ENCODE assay signal across 2 cellular contexts in genomic region chr1:51305371-51305823, GRCh38.
A peak's percentile ranks its signal among the peaks of the same experiment; 100 is the strongest.
TF ChIP-seq lines count a peak whose summit lies in the region.

No MANE protein-coding gene starts in this region.

TF ChIP-seq in GM12878, 131 proteins besides CTCF, POLR2A, EP300 and RAD21:
- TF ChIP-seq IKZF2 (IDR thresholded peaks at IDR 0.05): peak; percentile 17 to 26; a peak in 1 of 4 replicates
- 0 out of 2 replicates have a peak, but pooled peaks have one; percentile 35 for TF ChIP-seq IKZF1 (conservative IDR thresholded peaks at IDR 0.05)
- no peak for TF ChIP-seq ZNF274 (IDR thresholded peaks at IDR 0.05; ENCODE audit: insufficient read depth, insufficient read length)

TF ChIP-seq in liver, 16 proteins besides CTCF, POLR2A, EP300 and RAD21:
- peak; percentile 42 for TF ChIP-seq YY1 (IDR thresholded peaks at IDR 0.05)
- TF ChIP-seq HNF4A (conservative IDR thresholded peaks at IDR 0.05): peak in 1 of 2 donors; percentile 20
- TF ChIP-seq, protein P1, sequence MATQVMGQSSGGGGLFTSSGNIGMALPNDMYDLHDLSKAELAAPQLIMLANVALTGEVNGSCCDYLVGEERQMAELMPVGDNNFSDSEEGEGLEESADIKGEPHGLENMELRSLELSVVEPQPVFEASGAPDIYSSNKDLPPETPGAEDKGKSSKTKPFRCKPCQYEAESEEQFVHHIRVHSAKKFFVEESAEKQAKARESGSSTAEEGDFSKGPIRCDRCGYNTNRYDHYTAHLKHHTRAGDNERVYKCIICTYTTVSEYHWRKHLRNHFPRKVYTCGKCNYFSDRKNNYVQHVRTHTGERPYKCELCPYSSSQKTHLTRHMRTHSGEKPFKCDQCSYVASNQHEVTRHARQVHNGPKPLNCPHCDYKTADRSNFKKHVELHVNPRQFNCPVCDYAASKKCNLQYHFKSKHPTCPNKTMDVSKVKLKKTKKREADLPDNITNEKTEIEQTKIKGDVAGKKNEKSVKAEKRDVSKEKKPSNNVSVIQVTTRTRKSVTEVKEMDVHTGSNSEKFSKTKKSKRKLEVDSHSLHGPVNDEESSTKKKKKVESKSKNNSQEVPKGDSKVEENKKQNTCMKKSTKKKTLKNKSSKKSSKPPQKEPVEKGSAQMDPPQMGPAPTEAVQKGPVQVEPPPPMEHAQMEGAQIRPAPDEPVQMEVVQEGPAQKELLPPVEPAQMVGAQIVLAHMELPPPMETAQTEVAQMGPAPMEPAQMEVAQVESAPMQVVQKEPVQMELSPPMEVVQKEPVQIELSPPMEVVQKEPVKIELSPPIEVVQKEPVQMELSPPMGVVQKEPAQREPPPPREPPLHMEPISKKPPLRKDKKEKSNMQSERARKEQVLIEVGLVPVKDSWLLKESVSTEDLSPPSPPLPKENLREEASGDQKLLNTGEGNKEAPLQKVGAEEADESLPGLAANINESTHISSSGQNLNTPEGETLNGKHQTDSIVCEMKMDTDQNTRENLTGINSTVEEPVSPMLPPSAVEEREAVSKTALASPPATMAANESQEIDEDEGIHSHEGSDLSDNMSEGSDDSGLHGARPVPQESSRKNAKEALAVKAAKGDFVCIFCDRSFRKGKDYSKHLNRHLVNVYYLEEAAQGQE (IDR thresholded peaks at IDR 0.05): no peak
- TF ChIP-seq NR2F2 (IDR thresholded peaks at IDR 0.05): no peak
- TF ChIP-seq GABPA (IDR thresholded peaks at IDR 0.05 in 1 of 2, conservative IDR thresholded peaks at IDR 0.05 in 1 of 2): no peak
